In the genomic region with DNA sequence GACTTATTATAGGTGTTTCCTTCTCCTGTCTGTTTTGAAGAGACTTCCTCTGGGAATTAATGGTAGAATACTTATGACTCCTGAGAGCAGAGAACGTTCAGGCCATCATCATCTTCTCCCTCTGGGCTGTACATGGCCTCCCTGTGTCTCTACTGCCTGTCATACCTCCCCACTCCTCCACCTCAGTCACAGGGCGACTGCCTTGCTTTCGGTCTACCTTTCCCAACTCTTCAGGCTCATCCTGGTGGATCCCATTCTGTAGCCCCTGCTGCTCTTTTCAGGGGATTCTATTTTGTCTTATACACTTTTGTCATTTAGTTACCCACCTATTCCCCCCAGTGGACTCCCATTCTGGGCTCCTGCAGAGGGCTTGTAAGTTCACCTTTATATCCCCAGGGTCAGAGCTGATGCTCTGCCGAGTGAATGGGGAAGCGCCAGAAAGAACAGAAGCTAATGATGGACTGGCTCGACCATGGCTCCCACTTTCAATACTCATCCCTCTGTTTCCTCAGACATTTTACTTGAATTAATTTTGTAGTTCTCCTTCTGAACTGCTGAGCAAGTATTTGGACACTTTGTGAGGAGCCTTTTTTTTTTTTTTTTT, we compare ENCODE assay signal across 32 cellular contexts. TPM values are rescaled to one million over a fixed set of nuclear protein-coding genes. Genes with fewer than 3 reads are reported as not detected.
DNase-seq lines count a peak whose midpoint lies in the region; ATAC-seq and TF ChIP-seq lines count a peak whose summit lies in the region.
"Had no signal": no experiment of that assay in that cellular context is flagged by ENCODE, and none has a peak within 500 bp of the region (broad histone marks: within the 10 kb centered on the region; RNA-seq: fewer than 3 reads in every experiment).

No MANE protein-coding gene starts in this region.

- no peak overlapping the region for H3K56ac ChIP-seq in H9 (ENCODE audit: insufficient read length, low read depth, low read length)
- no peak overlapping the region for H3K56ac ChIP-seq in mesendoderm (ENCODE audit: low read length)

- H3T11ph ChIP-seq in H9 (ENCODE audit: low read length), result no peak overlapping the region

- H2BK20ac ChIP-seq in H9 (ENCODE audit: low read depth, low read length, poor library complexity, severe bottlenecking), result no peak overlapping the region

- WGBS in H9 (ENCODE audit: extremely low coverage, insufficient read length, low lambda C conversion rate), result no CpG with 5 or more reads among the region's 6 CpGs
- no CpG with 5 or more reads among the region's 6 CpGs for WGBS in trophoblast cell (ENCODE audit: extremely low coverage, insufficient coverage, insufficient read length)
- no CpG with 5 or more reads among the region's 6 CpGs for WGBS in mesendoderm (ENCODE audit: extremely low coverage, insufficient coverage, low lambda C conversion rate)

- H3K4me1 Mint-ChIP-seq in H9, result peaks cover 52 to 54% of the 10 kb centered on the region in 2 experiments
- H3K4me1 Mint-ChIP-seq in WTC11, result peaks cover 76% of the 10 kb centered on the region
- peaks cover 58% of the 10 kb centered on the region for H3K4me1 Mint-ChIP-seq in mesothelial cell of epicardium

- H3K79me1 ChIP-seq in H9 (ENCODE audit: insufficient read depth, low read depth, low read length, poor library complexity, severe bottlenecking), result peaks cover 4% of the 10 kb centered on the region
- no peaks in the 10 kb centered on the region for H3K79me1 ChIP-seq in trophoblast cell (ENCODE audit: low read length)
- peaks cover 32% of the 10 kb centered on the region for H3K79me1 ChIP-seq in mesendoderm (ENCODE audit: low read length)

- H3K79me2 ChIP-seq in H9 (ENCODE audit: insufficient read depth, low read length) (peaks cover 25% of the 10 kb centered on the region; the same call in 1 of the 2 replicates), trophoblast cell (ENCODE audit: control insufficient read depth, insufficient read depth, low read length, poor library complexity) (peaks cover 2% of the 10 kb centered on the region), mesendoderm (ENCODE audit: control insufficient read depth, insufficient read depth, low read length) (peaks cover 83% of the 10 kb centered on the region)

- peaks cover 2% of the 10 kb centered on the region for H4K20me1 ChIP-seq in H9 (ENCODE audit: control insufficient read depth, insufficient read depth, insufficient read length)

- H3K27ac ChIP-seq in H9 (ENCODE audit: insufficient read length, low read depth, low read length), result no peak overlapping the region
- no peak overlapping the region for H3K27ac ChIP-seq in trophoblast cell (ENCODE audit: low read depth, low read length)
- H3K27ac ChIP-seq in mesendoderm (ENCODE audit: low read depth, low read length), result no peak overlapping the region
- H3K27ac ChIP-seq: BLaER1 treated with 17β-estradiol and CSF1 and Interleukin-3, amounts not matched to agents 10 nM and 100 nM; esophagus muscularis mucosa; suprapubic skin had no signal

- H4K12ac ChIP-seq in trophoblast cell (ENCODE audit: low read depth, low read length), result no peak overlapping the region

- H3K14ac ChIP-seq in H9 (ENCODE audit: insufficient read depth, low read length) (no peak overlapping the region), trophoblast cell (ENCODE audit: low read length) (no peak overlapping the region)

- H3K36me3 Mint-ChIP-seq in H9 (ENCODE audit: insufficient read depth in 1 of 3, low read depth in 3 of 3), result peaks cover 9 to 14% (median 10%) of the 10 kb centered on the region in 3 experiments
- H3K36me3 Mint-ChIP-seq in WTC11, result peaks cover 11% of the 10 kb centered on the region
- peaks cover 17% of the 10 kb centered on the region for H3K36me3 Mint-ChIP-seq in mesothelial cell of epicardium
- H3K36me3 Mint-ChIP-seq: stimulated activated effector memory CD8-positive, alpha-beta T cell treated with anti-CD3 and anti-CD28 coated beads, Interleukin-12 subunit alpha, Interleukin-12 subunit beta, amount 100 ng/mL, for 72 hours had no signal

- H3K9ac ChIP-seq in H9 (ENCODE audit: extremely low read depth, insufficient read length, low read length) (no peak overlapping the region), trophoblast cell (ENCODE audit: low read length) (no peak overlapping the region), mesendoderm (ENCODE audit: low read length) (no peak overlapping the region)
- H3K9ac ChIP-seq: BLaER1 treated with 17β-estradiol and CSF1 and Interleukin-3, amounts not matched to agents 10 nM and 100 nM had no signal

- H2AK5ac ChIP-seq in H9 (ENCODE audit: insufficient read length, low read length) (no peak overlapping the region), trophoblast cell (ENCODE audit: low read length) (no peak overlapping the region), mesendoderm (ENCODE audit: low read length) (no peak overlapping the region)

- ATAC-seq in WTC11 (peak; percentile 17; the same call in 1 of the 2 replicates), GM19023 (IDR thresholded peaks at IDR 0.05; ENCODE audit: unreplicated experiment) (no peak)
- ATAC-seq: activated CD8-positive, alpha-beta T cell treated with anti-CD3 and anti-CD28 coated beads, Interleukin-2, amount 10 ng/mL, durations not matched to agents 7 days and 5 days; pancreas; Right ventricle myocardium inferior; SK-N-SH treated with all-trans-retinoic acid at 6 μM for 48 hours; stimulated activated effector memory CD8-positive, alpha-beta T cell treated with anti-CD3 and anti-CD28 coated beads, Interleukin-12 subunit alpha, Interleukin-12 subunit beta, amount 100 ng/mL, for 72 hours had no signal

- H3K27ac Mint-ChIP-seq in H9 (peak overlapping the region in 2 of 3 experiments; percentile 6 to 26; a peak in 2 of 7 replicates), WTC11 (peak overlapping the region; percentile 5; the same call in 1 of the 2 replicates), mesothelial cell of epicardium (peak overlapping the region; percentile 44)
- H3K27ac Mint-ChIP-seq: activated CD8-positive, alpha-beta T cell treated with anti-CD3 and anti-CD28 coated beads, Interleukin-2, amount 10 ng/mL, durations not matched to agents 7 days and 5 days; activated naive CD8-positive, alpha-beta T cell; activated T-helper 2 cell treated with anti-CD3 and anti-CD28 coated beads, Interferon-gamma antibody, Interleukin-2, Interleukin-4, amounts not matched to agents 10 μg/mL and 5 μg/mL and 100 μg/mL, durations not matched to agents 14 hours and 24 hours and 36 hours; IgD-negative memory B cell; memory B cell; stimulated activated effector memory CD8-positive, alpha-beta T cell treated with anti-CD3 and anti-CD28 coated beads, Interleukin-12 subunit alpha, Interleukin-12 subunit beta, amount 100 ng/mL, for 72 hours had no signal

- no peaks in the 10 kb centered on the region; a peak in 1 of 5 replicates for H3K9me3 Mint-ChIP-seq in H9
- peaks cover 5% of the 10 kb centered on the region for H3K9me3 Mint-ChIP-seq in WTC11
- no peaks in the 10 kb centered on the region for H3K9me3 Mint-ChIP-seq in mesothelial cell of epicardium
- H3K9me3 Mint-ChIP-seq: activated T-helper 2 cell treated with anti-CD3 and anti-CD28 coated beads, Interferon-gamma antibody, Interleukin-2, Interleukin-4, amounts not matched to agents 10 μg/mL and 5 μg/mL and 100 μg/mL, durations not matched to agents 14 hours and 24 hours and 36 hours; memory B cell; stimulated activated effector memory CD8-positive, alpha-beta T cell treated with anti-CD3 and anti-CD28 coated beads, Interleukin-12 subunit alpha, Interleukin-12 subunit beta, amount 100 ng/mL, for 72 hours had no signal

- TF ChIP-seq CTCF in H9 (conservative IDR thresholded peaks at IDR 0.05) (no peak), WTC11 (IDR thresholded peaks at IDR 0.05) (no peak), mesothelial cell of epicardium (IDR thresholded peaks at IDR 0.05; ENCODE audit: unreplicated experiment) (no peak), GM10266 (IDR thresholded peaks at IDR 0.05; ENCODE audit: control insufficient read depth, insufficient read depth, low read depth, missing control alignments) (no peak)

- H2BK15ac ChIP-seq in H9 (ENCODE audit: low read depth, low read length) (no peak overlapping the region), mesendoderm (replicated peaks; ENCODE audit: low read depth) (no peak overlapping the region)

- POLR2A ChIA-PET in WTC11 (lab: Charles Lee), result interaction anchor here (1.2 kb wide), 1 partner anchor 27 kb away, joined by 3 read pairs; no protein-coding TSS in a partner anchor

- H4K91ac ChIP-seq in H9 (ENCODE audit: insufficient read length, low read depth, low read length), result no peak overlapping the region
- no peak overlapping the region for H4K91ac ChIP-seq in trophoblast cell (ENCODE audit: low read depth, low read length)

- DNase-seq in H9, result no peak
- no peak for DNase-seq in WTC11 (ENCODE audit: low spot score)
- no peak for DNase-seq in mesothelial cell of epicardium (ENCODE audit: low spot score in 2 of 2, unreplicated experiment in 2 of 2)
- no peak for DNase-seq in trophoblast cell
- DNase-seq in GM10266 (ENCODE audit: extremely low spot score), result no peak
- DNase-seq in stimulated activated CD8-positive, alpha-beta memory T cell treated with anti-CD3 and anti-CD28 coated beads, Interleukin-4, amount 100 ng/mL, for 48 hours, result no peak
- DNase-seq in mesendoderm, result no peak
- DNase-seq: activated CD8-positive, alpha-beta T cell treated with anti-CD3 and anti-CD28 coated beads, Interleukin-2, amount 10 ng/mL, durations not matched to agents 7 days and 5 days; anterior cingulate cortex; Caco-2; cortex of kidney; DMS79; GDM1; left colon; NCI-H1417 treated with DMSO at 0.1 percent for 48 hours; NCI-H2081; NCI-H226; NCI-H82; pancreas; stimulated activated CD4-positive, alpha-beta T cell treated with anti-CD3 and anti-CD28 coated beads, Interleukin-4, amount 100 ng/mL, for 1 hour; T-helper 2 cell had no signal

- H3K4me3 ChIP-seq in trophoblast cell (ENCODE audit: low read depth, low read length) (no peak overlapping the region), mesendoderm (ENCODE audit: low read length) (no peak overlapping the region)
- H3K4me3 ChIP-seq: BLaER1 treated with 17β-estradiol and CSF1 and Interleukin-3, amounts not matched to agents 10 nM and 100 nM; esophagus muscularis mucosa; pancreas; suprapubic skin had no signal

- no peak overlapping the region for H4K8ac ChIP-seq in H9 (replicated peaks; ENCODE audit: insufficient read length, low read depth, low read length)
- H4K8ac ChIP-seq in trophoblast cell (ENCODE audit: low read depth, low read length), result no peak overlapping the region
- no peak overlapping the region for H4K8ac ChIP-seq in mesendoderm (ENCODE audit: low read depth, low read length)

- H2BK5ac ChIP-seq in H9 (ENCODE audit: insufficient read length, low read length) (no peak overlapping the region), trophoblast cell (ENCODE audit: low read depth, low read length, poor library complexity) (no peak overlapping the region), mesendoderm (ENCODE audit: low read length) (no peak overlapping the region)

- H2BK12ac ChIP-seq in H9 (ENCODE audit: insufficient read length, low read depth, low read length) (no peak overlapping the region), trophoblast cell (ENCODE audit: low read length) (no peak overlapping the region)

- no peaks in the 10 kb centered on the region for H3K9me3 ChIP-seq in H9 (ENCODE audit: control insufficient read depth, low read depth, low read length)
- no peaks in the 10 kb centered on the region for H3K9me3 ChIP-seq in trophoblast cell (ENCODE audit: insufficient read depth, low read depth, low read length)
- H3K9me3 ChIP-seq: Caco-2, esophagus muscularis mucosa, pancreas, suprapubic skin had no signal

- H4K5ac ChIP-seq in H9 (ENCODE audit: insufficient read length, low read depth, low read length) (no peak overlapping the region), mesendoderm (ENCODE audit: low read length) (no peak overlapping the region)

- H3K27me3 Mint-ChIP-seq in H9 (ENCODE audit: low read depth), result no peaks in the 10 kb centered on the region
- H3K27me3 Mint-ChIP-seq in WTC11 (ENCODE audit: low read depth), result no peaks in the 10 kb centered on the region
- no peaks in the 10 kb centered on the region for H3K27me3 Mint-ChIP-seq in mesothelial cell of epicardium (ENCODE audit: low read depth)
- H3K27me3 Mint-ChIP-seq: activated naive CD8-positive, alpha-beta T cell had no signal

- H2AFZ ChIP-seq in H9 (ENCODE audit: low read length) (no peak overlapping the region), trophoblast cell (ENCODE audit: insufficient read depth, low read length, poor library complexity) (no peak overlapping the region)

- no peak overlapping the region for H3K4me2 ChIP-seq in H9 (ENCODE audit: insufficient read depth, insufficient read length, low read length)
- H3K4me2 ChIP-seq in trophoblast cell (ENCODE audit: low read length), result no peak overlapping the region
- H3K4me2 ChIP-seq in mesendoderm (ENCODE audit: low read length), result no peak overlapping the region

- H2BK120ac ChIP-seq in H9 (ENCODE audit: low read depth, low read length, poor library complexity, severe bottlenecking), result no peak overlapping the region
- no peak overlapping the region for H2BK120ac ChIP-seq in trophoblast cell (ENCODE audit: insufficient read depth, low read length, poor library complexity)
- H2BK120ac ChIP-seq in mesendoderm (ENCODE audit: low read depth, low read length), result no peak overlapping the region

- CTCF ChIA-PET in WTC11 (lab: Charles Lee), result no interaction called here

- H3K18ac ChIP-seq in H9 (ENCODE audit: insufficient read length, low read depth, low read length) (no peak overlapping the region), trophoblast cell (ENCODE audit: low read length) (no peak overlapping the region), mesendoderm (ENCODE audit: low read length) (no peak overlapping the region)

- H3K23ac ChIP-seq in H9 (ENCODE audit: insufficient read length, low read depth, low read length) (no peak overlapping the region), trophoblast cell (ENCODE audit: low read length) (no peak overlapping the region), mesendoderm (ENCODE audit: low read length) (no peak overlapping the region)

- H3K27me3 ChIP-seq in H9 (ENCODE audit: insufficient read depth, low read length), result no peaks in the 10 kb centered on the region
- H3K27me3 ChIP-seq in trophoblast cell (ENCODE audit: insufficient read depth, low read length), result no peaks in the 10 kb centered on the region
- no peaks in the 10 kb centered on the region for H3K27me3 ChIP-seq in mesendoderm (ENCODE audit: insufficient read depth, low read length, poor library complexity)
- H3K27me3 ChIP-seq: BLaER1 treated with 17β-estradiol and CSF1 and Interleukin-3, amounts not matched to agents 10 nM and 100 nM; esophagus muscularis mucosa; pancreas; suprapubic skin had no signal

- peaks cover 0 to 2% of the 10 kb centered on the region in 2 experiments for H3K36me3 ChIP-seq in trophoblast cell (ENCODE audit: control insufficient read depth in 1 of 2, insufficient read depth in 2 of 2, low read length in 2 of 2)
- no peaks in the 10 kb centered on the region for H3K36me3 ChIP-seq in mesendoderm (ENCODE audit: control insufficient read depth, insufficient read depth, low read length)
- H3K36me3 ChIP-seq: esophagus muscularis mucosa, pancreas, suprapubic skin had no signal

- no peak overlapping the region for H3K4me3 Mint-ChIP-seq in H9
- H3K4me3 Mint-ChIP-seq in WTC11, result no peak overlapping the region
- H3K4me3 Mint-ChIP-seq in mesothelial cell of epicardium, result no peak overlapping the region
- H3K4me3 Mint-ChIP-seq: activated CD8-positive, alpha-beta T cell treated with anti-CD3 and anti-CD28 coated beads, Interleukin-2, amount 10 ng/mL, durations not matched to agents 7 days and 5 days; IgD-negative memory B cell; memory B cell; stimulated activated effector memory CD8-positive, alpha-beta T cell treated with anti-CD3 and anti-CD28 coated beads, Interleukin-12 subunit alpha, Interleukin-12 subunit beta, amount 100 ng/mL, for 72 hours had no signal

- H3K4me1 ChIP-seq in H9 (ENCODE audit: insufficient read depth, low read length) (peaks cover 12% of the 10 kb centered on the region), trophoblast cell (ENCODE audit: control insufficient read depth in 1 of 2, insufficient read depth in 2 of 2, low read length in 2 of 2) (peaks cover 0 to 11% of the 10 kb centered on the region in 2 experiments), mesendoderm (ENCODE audit: control insufficient read depth, low read depth, low read length) (peaks cover 16% of the 10 kb centered on the region)

- H3K23me2 ChIP-seq in H9 (ENCODE audit: insufficient read length, low read depth, low read length, poor library complexity, severe bottlenecking), result no peaks in the 10 kb centered on the region

- H3K4ac ChIP-seq in H9 (ENCODE audit: low read depth, low read length), result no peak overlapping the region
- peak overlapping the region; percentile 42 for H3K4ac ChIP-seq in trophoblast cell (ENCODE audit: low read depth, low read length)
- no peak overlapping the region for H3K4ac ChIP-seq in mesendoderm (ENCODE audit: low read depth, low read length)

RNA-seq across cellular contexts. Expression of a gene that starts 28.6 kb away (rescaled TPM):
- 42.3 and 43.8 TPM in 2 replicates for total RNA-seq in H9 (2021)
- total RNA-seq in WTC11 (2021), result 40.7 to 44.5 TPM (median 42.8 TPM) in 3 replicates
- 123 to 131 TPM (median 123 TPM) in 3 replicates for total RNA-seq in mesothelial cell of epicardium
- 70.8 and 74.9 TPM in 2 replicates for polyA plus RNA-seq in trophoblast cell (2013)
- polyA plus RNA-seq in mesendoderm (2013, experiment 1 of 2), result 38.9 TPM
- 38.3 TPM for polyA plus RNA-seq in mesendoderm (2013, experiment 2 of 2)
